ENCODE assay signal across 26 cellular contexts in genomic region chr2:69940691-69941090, GRCh38.
"Had no signal": no experiment of that assay in that cellular context is flagged by ENCODE, and none has a peak within 500 bp of the region (broad histone marks: within the 10 kb centered on the region; RNA-seq: fewer than 3 reads in every experiment).

No MANE protein-coding gene starts in this region.

- H3K4me3 ChIP-seq: coronary artery, esophagus squamous epithelium, lung, prostate gland, sigmoid colon, stomach, thyroid gland had no signal

- H3K79me2 ChIP-seq: parathyroid adenoma had no signal

- H3K4me1 Mint-ChIP-seq: mesothelial cell of epicardium, nephron had no signal

- H2AFZ ChIP-seq: parathyroid adenoma had no signal

- FAIRE-seq: endometrium, keratinocyte had no signal

- H3K4me1 ChIP-seq: parathyroid adenoma, prostate gland, sigmoid colon had no signal

- H3K27me3 Mint-ChIP-seq: effector memory CD8-positive, alpha-beta T cell; naive thymus-derived CD4-positive, alpha-beta T cell had no signal

- H3K4me3 Mint-ChIP-seq: effector memory CD8-positive, alpha-beta T cell; mesothelial cell of epicardium; naive thymus-derived CD4-positive, alpha-beta T cell; nephron; stimulated activated effector memory CD8-positive, alpha-beta T cell treated with anti-CD3 and anti-CD28 coated beads, Interleukin-12 subunit alpha, Interleukin-12 subunit beta, amount 100 ng/mL, for 72 hours had no signal

- H3K27me3 ChIP-seq: esophagus squamous epithelium, sigmoid colon, stomach, thyroid gland had no signal

- H3K27ac Mint-ChIP-seq: mesothelial cell of epicardium; nephron; stimulated activated effector memory CD8-positive, alpha-beta T cell treated with anti-CD3 and anti-CD28 coated beads, Interleukin-12 subunit alpha, Interleukin-12 subunit beta, amount 100 ng/mL, for 72 hours had no signal

- H3K27ac ChIP-seq: coronary artery, esophagus squamous epithelium, parathyroid adenoma, prostate gland, sigmoid colon, stomach, thyroid gland had no signal

- H3K9ac ChIP-seq: parathyroid adenoma had no signal

- H3K9me3 ChIP-seq: esophagus squamous epithelium, prostate gland, sigmoid colon, stomach, thyroid gland had no signal

- DNase-seq: dermis blood vessel endothelial cell; effector memory CD8-positive, alpha-beta T cell; erythroblast; esophagus squamous epithelium; foreskin melanocyte; hypothalamus; mesenchymal stem cell; naive thymus-derived CD4-positive, alpha-beta T cell; right cardiac atrium; sigmoid colon; stimulated activated CD4-positive, alpha-beta T cell treated with anti-CD3 and anti-CD28 coated beads, Interleukin-2, amount 100 ng/mL, for 24 hours; stimulated activated CD4-positive, alpha-beta T cell treated with anti-CD3 and anti-CD28 coated beads, Interleukin-4, amount 100 ng/mL, for 24 hours; stimulated activated naive CD4-positive, alpha-beta T cell treated with Interleukin-2 at 50 U/mL for 16 hours; stomach; thyroid gland; trophoblast cell had no signal

- H3K9me3 Mint-ChIP-seq: effector memory CD8-positive, alpha-beta T cell; mesothelial cell of epicardium; naive thymus-derived CD4-positive, alpha-beta T cell; nephron; stimulated activated effector memory CD8-positive, alpha-beta T cell treated with anti-CD3 and anti-CD28 coated beads, Interleukin-12 subunit alpha, Interleukin-12 subunit beta, amount 100 ng/mL, for 72 hours had no signal

- ATAC-seq: effector memory CD8-positive, alpha-beta T cell; left lobe of liver; naive thymus-derived CD4-positive, alpha-beta T cell; right cardiac atrium; stimulated activated effector memory CD8-positive, alpha-beta T cell treated with anti-CD3 and anti-CD28 coated beads, Interleukin-12 subunit alpha, Interleukin-12 subunit beta, amount 100 ng/mL, for 72 hours had no signal
